In genomic region chr11:111745719-111746504, GRCh38 we compare ENCODE assay signal across 17 cellular contexts. TPM values are rescaled to one million over a fixed set of nuclear protein-coding genes. Genes with fewer than 3 reads are reported as not detected.
DNase-seq lines count a peak whose midpoint lies in the region; ATAC-seq, FAIRE-seq and TF ChIP-seq lines count a peak whose summit lies in the region.
"Had no signal": no experiment of that assay in that cellular context is flagged by ENCODE, and none has a peak within 500 bp of the region (broad histone marks: within the 10 kb centered on the region; RNA-seq: fewer than 3 reads in every experiment).

No MANE protein-coding gene starts in this region.

- H3K9me3 Mint-ChIP-seq in memory B cell: no peaks in the 10 kb centered on the region
- H3K9me3 Mint-ChIP-seq: T-helper 2 cell treated with Interferon-gamma antibody and Interleukin-4, amounts not matched to agents 5 μg/mL and 100 μg/mL, for 36 hours had no signal

- H3K27me3 ChIP-seq in left ventricle myocardium inferior (ENCODE audit: low read depth) (no peaks in the 10 kb centered on the region), right atrium auricular region (no peaks in the 10 kb centered on the region), bronchial epithelial cell (ENCODE audit: control insufficient read depth, insufficient read depth, low read length) (no peaks in the 10 kb centered on the region), H7 (ENCODE audit: control insufficient read depth, insufficient read depth, low read length) (no peaks in the 10 kb centered on the region)

- H3K9me3 ChIP-seq in left ventricle myocardium inferior (replicated peaks): no peaks in the 10 kb centered on the region
- no peaks in the 10 kb centered on the region for H3K9me3 ChIP-seq in right atrium auricular region

- H3K4me3 ChIP-seq in left ventricle myocardium inferior (no peak overlapping the region), right atrium auricular region (no peak overlapping the region), bronchial epithelial cell (ENCODE audit: low read depth, low read length) (no peak overlapping the region), H7 (ENCODE audit: insufficient read depth, low read depth, low read length) (no peak overlapping the region)

- H3K4me3 Mint-ChIP-seq in memory B cell: no peak overlapping the region
- H3K4me3 Mint-ChIP-seq: brain; T-helper 2 cell treated with Interferon-gamma antibody and Interleukin-4, amounts not matched to agents 5 μg/mL and 100 μg/mL, for 36 hours had no signal

- TF ChIP-seq CTCF in left ventricle myocardium inferior (IDR thresholded peaks at IDR 0.05; ENCODE audit: borderline replicate concordance) (no peak), right atrium auricular region (IDR thresholded peaks at IDR 0.05) (no peak), bronchial epithelial cell (IDR thresholded peaks at IDR 0.05; ENCODE audit: insufficient read depth, low read length, severe bottlenecking) (no peak)

- DNase-seq in left ventricle myocardium inferior (no peak), right atrium auricular region (ENCODE audit: low spot score) (no peak), bronchial epithelial cell (ENCODE audit: low read depth) (peak; percentile 8), memory B cell (ENCODE audit: low spot score in 2 of 2) (no peak), NCI-H1105 treated with DMSO at 0.1 percent for 48 hours (lab: John Stamatoyannopoulos, UW) (no peak), H7 (no peak), NCI-H526 (lab: John Stamatoyannopoulos, UW) (no peak)
- DNase-seq: activated CD4-positive, alpha-beta T cell treated with anti-CD3 and anti-CD28 coated beads, Interleukin-2, amount 50 U/mL, for 4 hours; DMS53; erythroblast; NCI-H2171 treated with DMSO at 0.1 percent for 48 hours; retina had no signal

- no peaks in the 10 kb centered on the region for H3K4me1 Mint-ChIP-seq in memory B cell
- H3K4me1 Mint-ChIP-seq: brain had no signal

- H3K27ac Mint-ChIP-seq in memory B cell: peak overlapping the region; percentile 67
- H3K27ac Mint-ChIP-seq: T-helper 2 cell treated with Interferon-gamma antibody and Interleukin-4, amounts not matched to agents 5 μg/mL and 100 μg/mL, for 36 hours had no signal

- H3K27ac ChIP-seq in left ventricle myocardium inferior (replicated peaks): peak overlapping the region; percentile 2
- H3K27ac ChIP-seq in right atrium auricular region: peak overlapping the region in 1 of 2 donors; percentile 43

- no peak for ATAC-seq in memory B cell (ENCODE audit: low read depth)
- no peak for ATAC-seq in HG02981 (IDR thresholded peaks at IDR 0.05; ENCODE audit: unreplicated experiment)

- H3K36me3 ChIP-seq in left ventricle myocardium inferior (peaks cover 98% of the 10 kb centered on the region), right atrium auricular region (peaks cover 56% of the 10 kb centered on the region), bronchial epithelial cell (ENCODE audit: control insufficient read depth, insufficient read depth, low read length) (peaks cover 12% of the 10 kb centered on the region), H7 (replicated peaks; ENCODE audit: control insufficient read depth, insufficient read depth, low read length) (peaks cover 21% of the 10 kb centered on the region)

- intact Hi-C loops in left ventricle myocardium inferior (cut with micrococcal nuclease): no loop called here

- no peak for FAIRE-seq in bronchial epithelial cell (lab: Jason Lieb, UNC)
- FAIRE-seq: A204.1, GM19239 had no signal

- H3K27me3 Mint-ChIP-seq in memory B cell: no peaks in the 10 kb centered on the region

- H3K36me3 Mint-ChIP-seq in memory B cell: peaks cover 41% of the 10 kb centered on the region

- H3K4me1 ChIP-seq in left ventricle myocardium inferior (peaks cover 17% of the 10 kb centered on the region), right atrium auricular region (peaks cover 0 to 8% of the 10 kb centered on the region in 2 donors)

RNA-seq across cellular contexts. Expression of gene PPP2R1B, which starts 20.3 kb away (rescaled TPM):
- total RNA-seq in left ventricle myocardium inferior (6.5 TPM), right atrium auricular region (10 to 100 TPM in 1 of 2 donors, 1 to 10 TPM in 1; 6.5 to 13.2 TPM), bronchial epithelial cell (26.1 and 27.8 TPM in 2 replicates)
- total RNA-seq in H7 (2014; rRNA removed; shearing (Covaris generic)): 58.9 and 59.6 TPM in 2 replicates
